In genomic region chr9:127783111-127783621, GRCh38 we compare ENCODE assay signal across 9 cellular contexts. TPM values are rescaled to one million over a fixed set of nuclear protein-coding genes. Genes with fewer than 3 reads are reported as not detected.
DNase-seq lines count a peak whose midpoint lies in the region; ATAC-seq and TF ChIP-seq lines count a peak whose summit lies in the region.
"Had no signal": no experiment of that assay in that cellular context is flagged by ENCODE, and none has a peak within 500 bp of the region (broad histone marks: within the 10 kb centered on the region; RNA-seq: fewer than 3 reads in every experiment).

No MANE protein-coding gene starts in this region.

- H3K4me1 Mint-ChIP-seq in chondrocyte (ENCODE audit: low read depth) = peaks cover 21% of the 10 kb centered on the region

- no peak overlapping the region for H3K4me3 Mint-ChIP-seq in chondrocyte (ENCODE audit: unreplicated experiment)

- H3K9me3 Mint-ChIP-seq in chondrocyte (ENCODE audit: low read depth) = no peaks in the 10 kb centered on the region

- H2AFZ ChIP-seq in hepatocyte = no peak overlapping the region

- no peak for TF ChIP-seq CTCF in esophagus muscularis mucosa (IDR thresholded peaks at IDR 0.05)
- no peak for TF ChIP-seq CTCF in hepatocyte (IDR thresholded peaks at IDR 0.05; ENCODE audit: poor library complexity)
- no peak for TF ChIP-seq CTCF in chondrocyte (IDR thresholded peaks at IDR 0.05)

- peaks cover 21% of the 10 kb centered on the region for H3K79me2 ChIP-seq in hepatocyte

- H3K9me3 ChIP-seq in esophagus muscularis mucosa (no peaks in the 10 kb centered on the region), hepatocyte (ENCODE audit: low read depth) (no peaks in the 10 kb centered on the region)

- peaks cover 20% of the 10 kb centered on the region for H4K20me1 ChIP-seq in hepatocyte (ENCODE audit: insufficient read depth, poor library complexity, severe bottlenecking)

- 60% methylated on average over 13 of the region's 15 CpGs for WGBS in esophagus muscularis mucosa
- 87% methylated on average over 15 of the region's 15 CpGs for WGBS in hepatocyte (ENCODE audit: low lambda C conversion rate, missing lambda C conversion rate)

- DNase-seq in H7 = peak; percentile 66
- DNase-seq in activated CD4-positive, alpha-beta T cell treated with anti-CD3 and anti-CD28 coated beads, Interleukin-2, amount 50 U/mL, for 48 hours = peak; percentile 71 to 76
- peak; percentile 93 for DNase-seq in esophagus muscularis mucosa (ENCODE audit: extremely low spot score)
- peak; percentile 49 to 51 for DNase-seq in stimulated activated CD4-positive, alpha-beta T cell treated with anti-CD3 and anti-CD28 coated beads, Interleukin-4, amount 100 ng/mL, for 48 hours (ENCODE audit: low read depth in 2 of 2)
- DNase-seq in hepatocyte (ENCODE audit: low spot score) = no peak
- no peak for DNase-seq in NCI-H1105 treated with DMSO at 0.1 percent for 48 hours (lab: John Stamatoyannopoulos, UW)
- no peak for DNase-seq in chondrocyte (ENCODE audit: low spot score)

- H3K4me2 ChIP-seq in hepatocyte = no peak overlapping the region

- peaks cover 12% of the 10 kb centered on the region for H3K36me3 ChIP-seq in H7 (replicated peaks; ENCODE audit: control insufficient read depth, insufficient read depth, low read length)
- H3K36me3 ChIP-seq in esophagus muscularis mucosa = peaks cover 10 to 16% (median 13%) of the 10 kb centered on the region in 4 donors
- peaks cover 3% of the 10 kb centered on the region for H3K36me3 ChIP-seq in hepatocyte (replicated peaks; ENCODE audit: insufficient read depth, low read depth)

- TF ChIP-seq POLR2A in esophagus muscularis mucosa (IDR thresholded peaks at IDR 0.05; ENCODE audit: low read depth) = no peak

- H3K27me3 ChIP-seq in H7 (ENCODE audit: control insufficient read depth, insufficient read depth, low read length) (no peaks in the 10 kb centered on the region), esophagus muscularis mucosa (no peaks in the 10 kb centered on the region), hepatocyte (no peaks in the 10 kb centered on the region)

- TF ChIP-seq EP300 in esophagus muscularis mucosa (IDR thresholded peaks at IDR 0.05) = no peak

- no peaks in the 10 kb centered on the region for H3K27me3 Mint-ChIP-seq in chondrocyte (ENCODE audit: low read depth)

- peaks cover 11% of the 10 kb centered on the region for H3K36me3 Mint-ChIP-seq in chondrocyte (ENCODE audit: low read depth)

- intact Hi-C loops in esophagus muscularis mucosa (cut with DNase I) = no loop called here

- peaks cover 41 to 49% (median 46%) of the 10 kb centered on the region in 4 donors for H3K4me1 ChIP-seq in esophagus muscularis mucosa
- H3K4me1 ChIP-seq in hepatocyte (ENCODE audit: insufficient read depth) = peaks cover 8% of the 10 kb centered on the region

- no peak for ATAC-seq in HG03571 (IDR thresholded peaks at IDR 0.05; ENCODE audit: unreplicated experiment)

- H3K4me3 ChIP-seq in H7 (ENCODE audit: insufficient read depth, low read depth, low read length) (no peak overlapping the region), esophagus muscularis mucosa (no peak overlapping the region), hepatocyte (no peak overlapping the region)

- H3K27ac Mint-ChIP-seq in chondrocyte (ENCODE audit: unreplicated experiment) = no peak overlapping the region

- no peaks in the 10 kb centered on the region for H3K9me2 ChIP-seq in hepatocyte (replicated peaks; ENCODE audit: insufficient read depth)

- H3K27ac ChIP-seq in esophagus muscularis mucosa (replicated peaks in 1 of 4) (peak overlapping the region; percentile 32 to 98 (median 76)), hepatocyte (no peak overlapping the region)
- H3K27ac ChIP-seq: epithelial cell of prostate had no signal

RNA-seq across cellular contexts. Expression of gene CDK9, which starts 2.7 kb away (rescaled TPM):
- 51.5 and 56.6 TPM in 2 replicates for total RNA-seq in H7 (2014; rRNA removed; shearing (Covaris generic))
- total RNA-seq in esophagus muscularis mucosa (10 to 100 TPM; 54.4 to 79.6 (median 71.7) TPM), hepatocyte (53.5 and 84.6 TPM in 2 replicates), chondrocyte (54.9 to 67.6 TPM (median 60.3 TPM) in 3 replicates)
- 91.4 and 92.3 TPM in 2 replicates for polyA plus RNA-seq in hepatocyte

RNA-seq across cellular contexts. Expression of gene SH2D3C, which starts 4.7 kb away (rescaled TPM):
- total RNA-seq in H7 (2014; rRNA removed; shearing (Covaris generic)) = 0.26 and 0.42 TPM in 2 replicates
- total RNA-seq in esophagus muscularis mucosa (10 to 100 TPM in 3 of 4 donors, 1 to 10 TPM in 1; 5.0 to 18.1 (median 14.3) TPM), hepatocyte (0.23 and 0.96 TPM in 2 replicates), chondrocyte (2.5 to 9.9 TPM (median 9.4 TPM) in 3 replicates)
- 0.89 and 2.2 TPM in 2 replicates for polyA plus RNA-seq in hepatocyte

RNA-seq across cellular contexts. Expression of gene FPGS, which starts 19.5 kb away (rescaled TPM):
- total RNA-seq in H7 (2014; rRNA removed; shearing (Covaris generic)) = 84.9 and 92.2 TPM in 2 replicates
- total RNA-seq in esophagus muscularis mucosa (10 to 100 TPM; 36.1 to 56.3 (median 50.1) TPM), hepatocyte (27.4 and 30.9 TPM in 2 replicates), chondrocyte (50.8 to 52.8 TPM (median 50.8 TPM) in 3 replicates)
- 48.5 and 52.2 TPM in 2 replicates for polyA plus RNA-seq in hepatocyte

RNA-seq across cellular contexts. Expression of gene TOR2A, which starts 48.1 kb away (rescaled TPM):
- 13.7 and 19.3 TPM in 2 replicates for total RNA-seq in H7 (2014; rRNA removed; shearing (Covaris generic))
- total RNA-seq in esophagus muscularis mucosa (1 to 10 TPM; 5.4 to 9.2 (median 7.0) TPM), hepatocyte (16.8 and 17.1 TPM in 2 replicates), chondrocyte (6.1 to 8.1 TPM (median 6.4 TPM) in 3 replicates)
- polyA plus RNA-seq in hepatocyte = 21.3 and 28.8 TPM in 2 replicates

Comparison
In these comparisons a context has a peak if more than half of its experiments do, and no peak if none do; other contexts are left out.
1. DNase-seq: peak in H7 (single experiment), activated CD4-positive, alpha-beta T cell treated with anti-CD3 and anti-CD28 coated beads, Interleukin-2, amount 50 U/mL, for 48 hours (2 of 2), esophagus muscularis mucosa (single experiment) and stimulated activated CD4-positive, alpha-beta T cell treated with anti-CD3 and anti-CD28 coated beads, Interleukin-4, amount 100 ng/mL, for 48 hours (2 of 2); none in hepatocyte (single experiment), NCI-H1105 treated with DMSO at 0.1 percent for 48 hours (single experiment) and chondrocyte (single experiment).